In genomic region chr12:124441443-124442190, GRCh38 we compare ENCODE assay signal across 10 cellular contexts.
DNase-seq lines count a peak whose midpoint lies in the region; ATAC-seq, FAIRE-seq and TF ChIP-seq lines count a peak whose summit lies in the region.
"Had no signal": no experiment of that assay in that cellular context is flagged by ENCODE, and none has a peak within 500 bp of the region (broad histone marks: within the 10 kb centered on the region; RNA-seq: fewer than 3 reads in every experiment).

No MANE protein-coding gene starts in this region.

- DNase-seq in HFFc6 (peak; percentile 85), astrocyte (ENCODE audit: low read depth) (peak; percentile 98), left ventricle myocardium inferior (no peak), thyroid gland (no peak), left lobe of liver (ENCODE audit: low spot score) (no peak), DMS79 treated with DMSO at 0.1 percent for 48 hours (lab: John Stamatoyannopoulos, UW) (no peak), SW480 (ENCODE audit: low spot score) (no peak)

- 85 to 86% methylated on average over 17 of the region's 17 CpGs for WGBS in thyroid gland, 2 donors

- peaks cover 5% of the 10 kb centered on the region for H3K36me3 ChIP-seq in astrocyte (ENCODE audit: insufficient read depth, low read length)
- peaks cover 42% of the 10 kb centered on the region for H3K36me3 ChIP-seq in left ventricle myocardium inferior
- peaks cover 4 to 14% of the 10 kb centered on the region in 2 donors for H3K36me3 ChIP-seq in thyroid gland

- H3K4me3 ChIP-seq in astrocyte (ENCODE audit: insufficient read depth, low read depth, low read length) (peak overlapping the region; percentile 37), left ventricle myocardium inferior (no peak overlapping the region), thyroid gland (replicated peaks in 1 of 3) (no peak overlapping the region)

- H3K9me3 Mint-ChIP-seq in HFFc6 (no peaks in the 10 kb centered on the region), astrocyte (ENCODE audit: unreplicated experiment) (no peaks in the 10 kb centered on the region)
- H3K9me3 Mint-ChIP-seq: T-helper 1 cell treated with Interleukin-12 subunit alpha and Interleukin-12 subunit beta and Interleukin-4 antibody, amounts not matched to agents 30 μg/mL and 1 μg/mL, for 36 hours had no signal

- H3K36me3 Mint-ChIP-seq in HFFc6 (ENCODE audit: low read depth) (peaks cover 26% of the 10 kb centered on the region), astrocyte (ENCODE audit: low read depth, unreplicated experiment) (peaks cover 24% of the 10 kb centered on the region)

- peaks cover 27% of the 10 kb centered on the region for H3K79me2 ChIP-seq in astrocyte (ENCODE audit: insufficient read depth, low read length)

- H3K4me3 Mint-ChIP-seq in HFFc6 (peak overlapping the region; percentile 74), astrocyte (ENCODE audit: unreplicated experiment) (no peak overlapping the region)
- H3K4me3 Mint-ChIP-seq: activated naive CD8-positive, alpha-beta T cell; T-helper 1 cell treated with Interleukin-12 subunit alpha and Interleukin-12 subunit beta and Interleukin-4 antibody, amounts not matched to agents 30 μg/mL and 1 μg/mL, for 36 hours had no signal

- peak overlapping the region; percentile 78 for H3K9ac ChIP-seq in astrocyte (ENCODE audit: low read length)

- peak overlapping the region; percentile 76 for H3K4me2 ChIP-seq in astrocyte (ENCODE audit: low read length)

- FAIRE-seq in astrocyte (lab: Jason Lieb, UNC) = peak; percentile 99

- no peak for TF ChIP-seq POLR2A in thyroid gland (IDR thresholded peaks at IDR 0.05)

- H2AFZ ChIP-seq in astrocyte (ENCODE audit: low read depth, low read length) = no peak overlapping the region

- peak overlapping the region; percentile 95 for H3K27ac Mint-ChIP-seq in HFFc6
- H3K27ac Mint-ChIP-seq in astrocyte (ENCODE audit: unreplicated experiment) = peak overlapping the region; percentile 65
- H3K27ac Mint-ChIP-seq: activated naive CD8-positive, alpha-beta T cell; T-helper 1 cell treated with Interleukin-12 subunit alpha and Interleukin-12 subunit beta and Interleukin-4 antibody, amounts not matched to agents 30 μg/mL and 1 μg/mL, for 36 hours had no signal

- H4K20me1 ChIP-seq in astrocyte (ENCODE audit: insufficient read depth, low read length) = peaks cover 36% of the 10 kb centered on the region

- peaks cover 9% of the 10 kb centered on the region for H3K27me3 Mint-ChIP-seq in HFFc6 (ENCODE audit: insufficient read depth)
- H3K27me3 Mint-ChIP-seq in astrocyte (ENCODE audit: low read depth, unreplicated experiment) = no peaks in the 10 kb centered on the region
- H3K27me3 Mint-ChIP-seq: activated naive CD8-positive, alpha-beta T cell had no signal

- peaks cover 38% of the 10 kb centered on the region for H3K4me1 Mint-ChIP-seq in HFFc6 (ENCODE audit: low read depth)
- H3K4me1 Mint-ChIP-seq in astrocyte (ENCODE audit: low read depth, unreplicated experiment) = peaks cover 30% of the 10 kb centered on the region

- peak overlapping the region; percentile 88 for H3K27ac ChIP-seq in astrocyte (ENCODE audit: low read depth, low read length)
- H3K27ac ChIP-seq in left ventricle myocardium inferior (replicated peaks) = peak overlapping the region; percentile 69
- peak overlapping the region; percentile 24 to 61 (median 49) for H3K27ac ChIP-seq in thyroid gland

- ATAC-seq in left lobe of liver (no peak), HG03565 (IDR thresholded peaks at IDR 0.05; ENCODE audit: unreplicated experiment) (no peak)

- H3K27me3 ChIP-seq in astrocyte (ENCODE audit: insufficient read depth, low read length) (no peaks in the 10 kb centered on the region), left ventricle myocardium inferior (ENCODE audit: low read depth) (no peaks in the 10 kb centered on the region), thyroid gland (no peaks in the 10 kb centered on the region)

- H3K9me3 ChIP-seq in astrocyte (ENCODE audit: insufficient read depth, low read depth, low read length) (no peaks in the 10 kb centered on the region), left ventricle myocardium inferior (replicated peaks) (no peaks in the 10 kb centered on the region), thyroid gland (no peaks in the 10 kb centered on the region)

- intact Hi-C loops in left ventricle myocardium inferior (cut with micrococcal nuclease) (no loop called here), thyroid gland (cut with DNase I) (no loop called here)

- H3K4me1 ChIP-seq in astrocyte (ENCODE audit: insufficient read depth, low read length) (peaks cover 39% of the 10 kb centered on the region), left ventricle myocardium inferior (peaks cover 60% of the 10 kb centered on the region), thyroid gland (peaks cover 0 to 22% of the 10 kb centered on the region in 2 donors)

- TF ChIP-seq CTCF in HFFc6 (IDR thresholded peaks at IDR 0.05) (no peak), astrocyte (IDR thresholded peaks at IDR 0.05; ENCODE audit: insufficient read depth, low read depth, low read length) (no peak), left ventricle myocardium inferior (IDR thresholded peaks at IDR 0.05; ENCODE audit: borderline replicate concordance) (no peak), thyroid gland (IDR thresholded peaks at IDR 0.05) (no peak)

Comparison
In these comparisons a context has a peak if more than half of its experiments do, and no peak if none do; other contexts are left out.
1. DNase-seq: peak in HFFc6 (single experiment) and astrocyte (single experiment); none in left ventricle myocardium inferior (single experiment), thyroid gland (0 of 2), left lobe of liver (single experiment), DMS79 treated with DMSO at 0.1 percent for 48 hours (single experiment) and SW480 (single experiment).
2. Peak in every context shown above with its lines, with median percentiles within 50 percentile points of each other: H3K27ac ChIP-seq.